ENCODE assay signal across 8 cellular contexts in the genomic region with DNA sequence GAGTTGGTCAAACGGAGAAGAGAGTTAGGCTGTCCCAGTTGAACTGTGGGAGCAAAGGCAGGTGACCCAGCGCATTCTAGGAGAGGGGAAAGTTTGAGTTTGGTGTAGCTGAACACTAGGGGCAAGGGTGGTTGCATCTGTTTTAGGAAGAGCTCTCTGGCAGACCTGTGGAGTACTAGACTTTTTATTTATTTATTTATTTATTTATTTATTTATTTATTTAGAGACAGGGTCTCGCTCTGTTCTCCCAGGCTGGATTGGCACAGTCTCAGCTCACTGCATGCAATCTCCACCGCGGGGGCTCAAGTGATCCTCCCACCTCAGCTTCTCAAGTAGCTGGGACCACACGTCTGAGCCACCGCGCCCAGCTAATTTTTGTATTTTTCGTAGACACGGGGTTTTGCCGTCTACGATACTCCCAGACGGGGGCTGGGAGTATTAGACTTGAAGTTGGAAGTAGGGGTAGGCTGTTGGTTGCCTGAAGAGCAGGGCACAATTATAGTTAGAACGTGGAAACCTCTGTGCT. TPM values are rescaled to one million over a fixed set of nuclear protein-coding genes. Genes with fewer than 3 reads are reported as not detected.
A peak's percentile ranks its signal among the peaks of the same experiment; 100 is the strongest.
DNase-seq lines count a peak whose midpoint lies in the region; ATAC-seq and TF ChIP-seq lines count a peak whose summit lies in the region.

No MANE protein-coding gene starts in this region.

- no peak for TF ChIP-seq CTCF in brain (conservative IDR thresholded peaks at IDR 0.05)
- no peak for TF ChIP-seq CTCF in nephron progenitor cell (IDR thresholded peaks at IDR 0.05)

- H3K27me3 Mint-ChIP-seq in stimulated activated naive CD8-positive, alpha-beta T cell treated with anti-CD3 and anti-CD28 coated beads, Interleukin-15, Interleukin-2, amounts not matched to agents 100 ng/mL and 50 ng/mL, for 24 hours: no peaks in the 10 kb centered on the region
- H3K27me3 Mint-ChIP-seq in brain: no peaks in the 10 kb centered on the region
- H3K27me3 Mint-ChIP-seq in nephron progenitor cell (ENCODE audit: low read depth, poor library complexity): peaks cover 6% of the 10 kb centered on the region

- peaks cover 32% of the 10 kb centered on the region for H3K4me1 Mint-ChIP-seq in stimulated activated naive CD8-positive, alpha-beta T cell treated with anti-CD3 and anti-CD28 coated beads, Interleukin-15, Interleukin-2, amounts not matched to agents 100 ng/mL and 50 ng/mL, for 24 hours (ENCODE audit: low read depth)
- H3K4me1 Mint-ChIP-seq in brain (peaks cover 41% of the 10 kb centered on the region), nephron progenitor cell (peaks cover 24% of the 10 kb centered on the region)

- H3K4me3 Mint-ChIP-seq in stimulated activated naive CD8-positive, alpha-beta T cell treated with anti-CD3 and anti-CD28 coated beads, Interleukin-15, Interleukin-2, amounts not matched to agents 100 ng/mL and 50 ng/mL, for 24 hours: peak overlapping the region; percentile 67
- peak overlapping the region; percentile 73 to 88 (median 77) for H3K4me3 Mint-ChIP-seq in brain
- H3K4me3 Mint-ChIP-seq in nephron progenitor cell: peak overlapping the region; percentile 60

- H3K36me3 Mint-ChIP-seq in stimulated activated naive CD8-positive, alpha-beta T cell treated with anti-CD3 and anti-CD28 coated beads, Interleukin-15, Interleukin-2, amounts not matched to agents 100 ng/mL and 50 ng/mL, for 24 hours (ENCODE audit: low read depth): no peaks in the 10 kb centered on the region
- peaks cover 3% of the 10 kb centered on the region for H3K36me3 Mint-ChIP-seq in brain
- H3K36me3 Mint-ChIP-seq in nephron progenitor cell (ENCODE audit: low read depth): no peaks in the 10 kb centered on the region

- H3K9me3 Mint-ChIP-seq in stimulated activated naive CD8-positive, alpha-beta T cell treated with anti-CD3 and anti-CD28 coated beads, Interleukin-15, Interleukin-2, amounts not matched to agents 100 ng/mL and 50 ng/mL, for 24 hours: no peaks in the 10 kb centered on the region
- H3K9me3 Mint-ChIP-seq in brain (peaks cover 0 to 3% (median 0%) of the 10 kb centered on the region in 5 experiments), nephron progenitor cell (no peaks in the 10 kb centered on the region)

- no peak overlapping the region for H3K27ac Mint-ChIP-seq in stimulated activated naive CD8-positive, alpha-beta T cell treated with anti-CD3 and anti-CD28 coated beads, Interleukin-15, Interleukin-2, amounts not matched to agents 100 ng/mL and 50 ng/mL, for 24 hours
- H3K27ac Mint-ChIP-seq in brain (peak overlapping the region; percentile 11 to 88 (median 79)), nephron progenitor cell (no peak overlapping the region)

- ATAC-seq in stimulated activated naive CD8-positive, alpha-beta T cell treated with anti-CD3 and anti-CD28 coated beads, Interleukin-15, Interleukin-2, amounts not matched to agents 100 U/mL and 50 U/mL, for 24 hours: no peak
- ATAC-seq in GM19023 (IDR thresholded peaks at IDR 0.05; ENCODE audit: unreplicated experiment) (no peak), GM18498 (IDR thresholded peaks at IDR 0.05; ENCODE audit: unreplicated experiment) (no peak), HG02642 (IDR thresholded peaks at IDR 0.05; ENCODE audit: poor library complexity, unreplicated experiment) (no peak), HG02885 (IDR thresholded peaks at IDR 0.05; ENCODE audit: poor library complexity, unreplicated experiment) (no peak)

- DNase-seq in stimulated activated naive CD8-positive, alpha-beta T cell treated with anti-CD3 and anti-CD28 coated beads, Interleukin-15, Interleukin-2, amounts not matched to agents 100 U/mL and 50 U/mL, for 24 hours: no peak
- no peak for DNase-seq in nephron progenitor cell

RNA-seq across cellular contexts. Expression of a gene that starts 0.9 kb away (rescaled TPM):
- polyA plus RNA-seq in brain (ENCODE audit: insufficient read depth, low read depth, low replicate concordance): 6.4 TPM

Comparison
In these comparisons a context has a peak if more than half of its experiments do, and no peak if none do; other contexts are left out.
1. H3K27ac Mint-ChIP-seq: peak in brain (5 of 5); none in stimulated activated naive CD8-positive, alpha-beta T cell treated with anti-CD3 and anti-CD28 coated beads, Interleukin-15, Interleukin-2, amounts not matched to agents 100 ng/mL and 50 ng/mL, for 24 hours (single experiment) and nephron progenitor cell (single experiment).
2. Peak in every context shown above with its lines, with median percentiles within 50 percentile points of each other: H3K4me3 Mint-ChIP-seq.